2 cellular contexts compared by ENCODE assay signal in genomic region chr3:17535173-17535730, GRCh38.
A peak's percentile ranks its signal among the peaks of the same experiment; 100 is the strongest.
TF ChIP-seq lines count a peak whose summit lies in the region.

No MANE protein-coding gene starts in this region.

TF ChIP-seq in HEK293, 187 proteins besides CTCF, POLR2A, EP300 and RAD21 (continued from another document):
- TF ChIP-seq, protein P1, sequence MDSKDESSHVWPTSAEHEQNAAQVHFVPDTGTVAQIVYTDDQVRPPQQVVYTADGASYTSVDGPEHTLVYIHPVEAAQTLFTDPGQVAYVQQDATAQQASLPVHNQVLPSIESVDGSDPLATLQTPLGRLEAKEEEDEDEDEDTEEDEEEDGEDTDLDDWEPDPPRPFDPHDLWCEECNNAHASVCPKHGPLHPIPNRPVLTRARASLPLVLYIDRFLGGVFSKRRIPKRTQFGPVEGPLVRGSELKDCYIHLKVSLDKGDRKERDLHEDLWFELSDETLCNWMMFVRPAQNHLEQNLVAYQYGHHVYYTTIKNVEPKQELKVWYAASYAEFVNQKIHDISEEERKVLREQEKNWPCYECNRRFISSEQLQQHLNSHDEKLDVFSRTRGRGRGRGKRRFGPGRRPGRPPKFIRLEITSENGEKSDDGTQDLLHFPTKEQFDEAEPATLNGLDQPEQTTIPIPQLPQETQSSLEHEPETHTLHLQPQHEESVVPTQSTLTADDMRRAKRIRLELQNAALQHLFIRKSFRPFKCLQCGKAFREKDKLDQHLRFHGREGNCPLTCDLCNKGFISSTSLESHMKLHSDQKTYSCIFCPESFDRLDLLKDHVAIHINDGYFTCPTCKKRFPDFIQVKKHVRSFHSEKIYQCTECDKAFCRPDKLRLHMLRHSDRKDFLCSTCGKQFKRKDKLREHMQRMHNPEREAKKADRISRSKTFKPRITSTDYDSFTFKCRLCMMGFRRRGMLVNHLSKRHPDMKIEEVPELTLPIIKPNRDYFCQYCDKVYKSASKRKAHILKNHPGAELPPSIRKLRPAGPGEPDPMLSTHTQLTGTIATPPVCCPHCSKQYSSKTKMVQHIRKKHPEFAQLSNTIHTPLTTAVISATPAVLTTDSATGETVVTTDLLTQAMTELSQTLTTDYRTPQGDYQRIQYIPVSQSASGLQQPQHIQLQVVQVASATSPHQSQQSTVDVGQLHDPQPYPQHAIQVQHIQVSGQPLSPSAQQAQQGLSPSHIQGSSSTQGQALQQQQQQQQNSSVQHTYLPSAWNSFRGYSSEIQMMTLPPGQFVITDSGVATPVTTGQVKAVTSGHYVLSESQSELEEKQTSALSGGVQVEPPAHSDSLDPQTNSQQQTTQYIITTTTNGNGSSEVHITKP (tag by site-specific recombination; IDR thresholded peaks at IDR 0.05) = no peak
- TF ChIP-seq ZNF211 (tag by site-specific recombination; IDR thresholded peaks at IDR 0.05; ENCODE audit: low read depth) (no peak), ZNF423 (tag by site-specific recombination; IDR thresholded peaks at IDR 0.05) (0 out of 2 replicates have a peak, but pooled peaks have one; percentile 29), ZNF843 (tag by site-specific recombination; IDR thresholded peaks at IDR 0.05) (0 out of 2 replicates have a peak, but pooled peaks have one; percentile 40), ZBTB21 (tag by site-specific recombination; IDR thresholded peaks at IDR 0.05) (no peak), FEZF1 (tag by site-specific recombination; IDR thresholded peaks at IDR 0.05) (peak; percentile 17; the same call in 1 of the 2 replicates), SCRT1 (tag by site-specific recombination; IDR thresholded peaks at IDR 0.05; ENCODE audit: borderline replicate concordance) (peak; percentile 50; the same call in 1 of the 2 replicates), ZNF2 (tag by site-specific recombination; IDR thresholded peaks at IDR 0.05) (no peak), ZFP41 (tag by site-specific recombination; IDR thresholded peaks at IDR 0.05; ENCODE audit: borderline replicate concordance) (no peak), ZIC2 (tag by site-specific recombination; IDR thresholded peaks at IDR 0.05) (peak; percentile 69), ZNF530 (tag by site-specific recombination; IDR thresholded peaks at IDR 0.05; ENCODE audit: low read depth) (no peak)
- TF ChIP-seq, protein P2, sequence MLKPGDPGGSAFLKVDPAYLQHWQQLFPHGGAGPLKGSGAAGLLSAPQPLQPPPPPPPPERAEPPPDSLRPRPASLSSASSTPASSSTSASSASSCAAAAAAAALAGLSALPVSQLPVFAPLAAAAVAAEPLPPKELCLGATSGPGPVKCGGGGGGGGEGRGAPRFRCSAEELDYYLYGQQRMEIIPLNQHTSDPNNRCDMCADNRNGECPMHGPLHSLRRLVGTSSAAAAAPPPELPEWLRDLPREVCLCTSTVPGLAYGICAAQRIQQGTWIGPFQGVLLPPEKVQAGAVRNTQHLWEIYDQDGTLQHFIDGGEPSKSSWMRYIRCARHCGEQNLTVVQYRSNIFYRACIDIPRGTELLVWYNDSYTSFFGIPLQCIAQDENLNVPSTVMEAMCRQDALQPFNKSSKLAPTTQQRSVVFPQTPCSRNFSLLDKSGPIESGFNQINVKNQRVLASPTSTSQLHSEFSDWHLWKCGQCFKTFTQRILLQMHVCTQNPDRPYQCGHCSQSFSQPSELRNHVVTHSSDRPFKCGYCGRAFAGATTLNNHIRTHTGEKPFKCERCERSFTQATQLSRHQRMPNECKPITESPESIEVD (tag by site-specific recombination; IDR thresholded peaks at IDR 0.05) = peak; percentile 84

TF ChIP-seq in neural cell, 6 proteins besides CTCF, POLR2A, EP300 and RAD21 (continued from another document):
- TF ChIP-seq, protein P3, sequence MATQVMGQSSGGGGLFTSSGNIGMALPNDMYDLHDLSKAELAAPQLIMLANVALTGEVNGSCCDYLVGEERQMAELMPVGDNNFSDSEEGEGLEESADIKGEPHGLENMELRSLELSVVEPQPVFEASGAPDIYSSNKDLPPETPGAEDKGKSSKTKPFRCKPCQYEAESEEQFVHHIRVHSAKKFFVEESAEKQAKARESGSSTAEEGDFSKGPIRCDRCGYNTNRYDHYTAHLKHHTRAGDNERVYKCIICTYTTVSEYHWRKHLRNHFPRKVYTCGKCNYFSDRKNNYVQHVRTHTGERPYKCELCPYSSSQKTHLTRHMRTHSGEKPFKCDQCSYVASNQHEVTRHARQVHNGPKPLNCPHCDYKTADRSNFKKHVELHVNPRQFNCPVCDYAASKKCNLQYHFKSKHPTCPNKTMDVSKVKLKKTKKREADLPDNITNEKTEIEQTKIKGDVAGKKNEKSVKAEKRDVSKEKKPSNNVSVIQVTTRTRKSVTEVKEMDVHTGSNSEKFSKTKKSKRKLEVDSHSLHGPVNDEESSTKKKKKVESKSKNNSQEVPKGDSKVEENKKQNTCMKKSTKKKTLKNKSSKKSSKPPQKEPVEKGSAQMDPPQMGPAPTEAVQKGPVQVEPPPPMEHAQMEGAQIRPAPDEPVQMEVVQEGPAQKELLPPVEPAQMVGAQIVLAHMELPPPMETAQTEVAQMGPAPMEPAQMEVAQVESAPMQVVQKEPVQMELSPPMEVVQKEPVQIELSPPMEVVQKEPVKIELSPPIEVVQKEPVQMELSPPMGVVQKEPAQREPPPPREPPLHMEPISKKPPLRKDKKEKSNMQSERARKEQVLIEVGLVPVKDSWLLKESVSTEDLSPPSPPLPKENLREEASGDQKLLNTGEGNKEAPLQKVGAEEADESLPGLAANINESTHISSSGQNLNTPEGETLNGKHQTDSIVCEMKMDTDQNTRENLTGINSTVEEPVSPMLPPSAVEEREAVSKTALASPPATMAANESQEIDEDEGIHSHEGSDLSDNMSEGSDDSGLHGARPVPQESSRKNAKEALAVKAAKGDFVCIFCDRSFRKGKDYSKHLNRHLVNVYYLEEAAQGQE (IDR thresholded peaks at IDR 0.05; ENCODE audit: borderline replicate concordance) = no peak
- TF ChIP-seq MXI1 (conservative IDR thresholded peaks at IDR 0.05; ENCODE audit: poor library complexity, severe bottlenecking) = peak; percentile 15
